In genomic region chr7:2104107-2104710, GRCh38 we compare ENCODE assay signal across 8 cellular contexts.
DNase-seq lines count a peak whose midpoint lies in the region; TF ChIP-seq lines count a peak whose summit lies in the region.

No MANE protein-coding gene starts in this region.

- no peaks in the 10 kb centered on the region for H3K9me2 ChIP-seq in GM23248 (ENCODE audit: insufficient read depth)

- H3K27me3 Mint-ChIP-seq in activated naive CD8-positive, alpha-beta T cell, result no peaks in the 10 kb centered on the region

- peak; percentile 90 for DNase-seq in A673 (ENCODE audit: low spot score)
- DNase-seq in GM23248, result peak; percentile 96
- DNase-seq in SK-N-MC (ENCODE audit: low read depth, low spot score), result no peak
- DNase-seq in glomerular visceral epithelial cell (ENCODE audit: extremely low spot score), result peak; percentile 62
- DNase-seq in tibial artery, result peak; percentile 86 to 91
- no peak for DNase-seq in DMS153 treated with DMSO at 0.1 percent for 48 hours (lab: John Stamatoyannopoulos, UW; ENCODE audit: unreplicated experiment)

- H3K4me1 Mint-ChIP-seq in activated naive CD8-positive, alpha-beta T cell (ENCODE audit: low read depth), result peaks cover 44% of the 10 kb centered on the region

- H3K9me3 ChIP-seq in A673 (ENCODE audit: low read depth, low read length, poor library complexity, severe bottlenecking) (no peaks in the 10 kb centered on the region), GM23248 (ENCODE audit: low read depth) (no peaks in the 10 kb centered on the region), SK-N-MC (ENCODE audit: low read depth, low read length) (no peaks in the 10 kb centered on the region), parathyroid adenoma (ENCODE audit: control insufficient read depth, low read length) (no peaks in the 10 kb centered on the region), tibial artery (no peaks in the 10 kb centered on the region)

- H3K27ac ChIP-seq in A673 (ENCODE audit: low read depth, low read length, poor library complexity, severe bottlenecking) (peak overlapping the region; percentile 77), GM23248 (peak overlapping the region; percentile 65), SK-N-MC (peak overlapping the region; percentile 88), parathyroid adenoma (no peak overlapping the region), tibial artery (no peak overlapping the region)

- POLR2A ChIA-PET in A673 (lab: Charles Lee; ENCODE audit: low non-redundant PET), result no interaction called here

- H3K4me2 ChIP-seq in GM23248 (ENCODE audit: unreplicated experiment) (peak overlapping the region; percentile 67), parathyroid adenoma (ENCODE audit: low read length) (no peak overlapping the region)

- H3K36me3 ChIP-seq in A673 (ENCODE audit: insufficient read depth, low read length, poor library complexity, severe bottlenecking) (no peaks in the 10 kb centered on the region), GM23248 (ENCODE audit: low read depth) (no peaks in the 10 kb centered on the region), SK-N-MC (ENCODE audit: insufficient read depth, low read length) (no peaks in the 10 kb centered on the region), parathyroid adenoma (ENCODE audit: control insufficient read depth, insufficient read depth, low read length) (no peaks in the 10 kb centered on the region), tibial artery (no peaks in the 10 kb centered on the region)

- intact Hi-C loops in A673 (cut with micrococcal nuclease; ENCODE audit: unreplicated experiment) (no loop called here), tibial artery (cut with DNase I; ENCODE audit: low total_unique reads) (no loop called here)

- H3K79me2 ChIP-seq in GM23248 (ENCODE audit: insufficient read depth) (no peaks in the 10 kb centered on the region), parathyroid adenoma (peaks cover 3% of the 10 kb centered on the region)

- CTCF ChIA-PET in A673 (lab: Charles Lee), result no interaction called here

- H3K9ac ChIP-seq in GM23248 (peak overlapping the region; percentile 74), SK-N-MC (ENCODE audit: insufficient read length) (peak overlapping the region; percentile 59), parathyroid adenoma (no peak overlapping the region)

- BruUV-seq in A673 (replicated peaks; lab: Mats Ljungman, UMichigan), result no TSS peak

- H3K4me1 ChIP-seq in A673 (ENCODE audit: insufficient read depth, low read length, poor library complexity, severe bottlenecking), result peaks cover 32% of the 10 kb centered on the region
- H3K4me1 ChIP-seq in GM23248 (ENCODE audit: insufficient read depth), result peaks cover 24% of the 10 kb centered on the region
- H3K4me1 ChIP-seq in parathyroid adenoma, result no peaks in the 10 kb centered on the region
- peaks cover 0 to 22% (median 15%) of the 10 kb centered on the region in 4 donors for H3K4me1 ChIP-seq in tibial artery

- H2AFZ ChIP-seq in GM23248 (peak overlapping the region; percentile 76), parathyroid adenoma (no peak overlapping the region)

- peak overlapping the region; percentile 86 for H3K27ac Mint-ChIP-seq in activated naive CD8-positive, alpha-beta T cell

- TF ChIP-seq CTCF in A673 (conservative IDR thresholded peaks at IDR 0.05; ENCODE audit: low read depth, low read length) (peak; percentile 70), parathyroid adenoma (IDR thresholded peaks at IDR 0.05) (peak; percentile 35), tibial artery (IDR thresholded peaks at IDR 0.05) (peak; percentile 65 to 68)

- 11 to 13% methylated on average over 23 to 27 of the region's 27 CpGs for WGBS in GM23248 (ENCODE audit: low coverage in 1 of 2, low lambda C conversion rate in 2 of 2, missing lambda C conversion rate in 2 of 2), 2 experiments

- H3K27me3 ChIP-seq in A673 (replicated peaks; ENCODE audit: insufficient read depth, low read depth, low read length, poor library complexity) (no peaks in the 10 kb centered on the region), GM23248 (replicated peaks; ENCODE audit: insufficient read depth) (no peaks in the 10 kb centered on the region), parathyroid adenoma (ENCODE audit: control insufficient read depth, insufficient read depth, low read length) (no peaks in the 10 kb centered on the region), tibial artery (no peaks in the 10 kb centered on the region)

- H3F3A ChIP-seq in GM23248 (ENCODE audit: insufficient read depth), result peaks cover 8% of the 10 kb centered on the region; the same call in 1 of the 2 replicates

- no peak overlapping the region for H3K4me3 ChIP-seq in A673 (ENCODE audit: low read depth, low read length, poor library complexity, severe bottlenecking)
- no peak overlapping the region for H3K4me3 ChIP-seq in GM23248
- peak overlapping the region; percentile 43 for H3K4me3 ChIP-seq in SK-N-MC
- H3K4me3 ChIP-seq in parathyroid adenoma (ENCODE audit: low read depth, low read length), result no peak overlapping the region
- peak overlapping the region in 1 of 2 donors; percentile 21 for H3K4me3 ChIP-seq in tibial artery

- peak overlapping the region; percentile 54 for H3K4me3 Mint-ChIP-seq in activated naive CD8-positive, alpha-beta T cell

- H3K9me3 Mint-ChIP-seq in activated naive CD8-positive, alpha-beta T cell (ENCODE audit: low read depth), result no peaks in the 10 kb centered on the region

- no peaks in the 10 kb centered on the region for H3K36me3 Mint-ChIP-seq in activated naive CD8-positive, alpha-beta T cell

- H4K20me1 ChIP-seq in GM23248 (ENCODE audit: insufficient read depth), result no peaks in the 10 kb centered on the region

- in situ Hi-C loops in GM23248 (cut with MboI), result no loop called here

Comparison
In these comparisons a context has a peak if more than half of its experiments do, and no peak if none do; other contexts are left out.
1. DNase-seq: peak in A673 (single experiment), GM23248 (single experiment), glomerular visceral epithelial cell (single experiment) and tibial artery (2 of 2); none in SK-N-MC (single experiment) and DMS153 treated with DMSO at 0.1 percent for 48 hours (single experiment).
2. H3K27ac ChIP-seq: peak in A673 (single experiment), GM23248 (single experiment) and SK-N-MC (single experiment); none in parathyroid adenoma (single experiment) and tibial artery (0 of 2).
3. Peak in every context shown above with its lines, with median percentiles within 50 percentile points of each other: CTCF ChIP-seq.